Comparison of ENCODE assay signal across 1 cellular context in the genomic region with DNA sequence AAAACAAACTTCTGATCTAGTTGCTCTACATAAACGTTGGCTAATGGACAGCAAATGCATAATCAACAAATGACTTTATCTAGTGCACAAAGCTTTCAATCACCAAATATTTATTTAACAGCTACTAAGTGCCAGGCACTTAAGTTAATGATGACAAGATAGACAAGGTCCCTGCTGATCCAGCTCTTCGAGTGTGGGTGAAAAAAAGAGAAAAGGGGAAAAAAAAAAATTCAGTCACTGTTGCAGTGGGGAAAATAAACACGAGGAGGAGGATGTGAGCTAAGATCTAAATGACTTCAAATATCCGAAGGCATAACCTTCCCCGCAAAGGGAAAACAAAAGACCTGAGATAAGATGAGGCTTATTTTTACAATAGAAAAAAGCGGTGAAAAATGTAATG.
TF ChIP-seq lines count a peak whose summit lies in the region.

No MANE protein-coding gene starts in this region.

TF ChIP-seq in HEK293, 187 proteins besides CTCF, POLR2A, EP300 and RAD21 (continued from another document):
- peak; percentile 31; the same call in 1 of the 2 replicates for TF ChIP-seq PRDM1 (tag by site-specific recombination; IDR thresholded peaks at IDR 0.05)
- no peak for TF ChIP-seq KLF9 (tag by site-specific recombination; IDR thresholded peaks at IDR 0.05; ENCODE audit: low read depth)
- peak; percentile 33; the same call in 1 of the 2 replicates for TF ChIP-seq FEZF1 (tag by site-specific recombination; IDR thresholded peaks at IDR 0.05)
- TF ChIP-seq, protein P1, sequence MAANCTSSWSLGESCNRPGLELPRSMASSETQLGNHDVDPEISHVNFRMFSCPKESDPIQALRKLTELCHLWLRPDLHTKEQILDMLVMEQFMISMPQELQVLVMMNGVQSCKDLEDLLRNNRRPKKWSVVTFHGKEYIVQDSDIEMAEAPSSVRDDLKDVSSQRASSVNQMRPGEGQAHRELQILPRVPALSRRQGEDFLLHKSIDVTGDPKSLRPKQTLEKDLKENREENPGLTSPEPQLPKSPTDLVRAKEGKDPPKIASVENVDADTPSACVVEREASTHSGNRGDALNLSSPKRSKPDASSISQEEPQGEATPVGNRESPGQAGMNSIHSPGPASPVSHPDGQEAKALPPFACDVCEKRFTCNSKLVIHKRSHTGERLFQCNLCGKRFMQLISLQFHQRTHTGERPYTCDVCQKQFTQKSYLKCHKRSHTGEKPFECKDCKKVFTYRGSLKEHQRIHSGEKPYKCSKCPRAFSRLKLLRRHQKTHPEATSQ (tag by site-specific recombination; IDR thresholded peaks at IDR 0.05): no peak
- TF ChIP-seq KLF16 (tag by site-specific recombination; IDR thresholded peaks at IDR 0.05): no peak
- TF ChIP-seq ZNF664 (tag by site-specific recombination; IDR thresholded peaks at IDR 0.05): peak; percentile 93
- TF ChIP-seq ZNF544 (tag by site-specific recombination; IDR thresholded peaks at IDR 0.05): no peak
- TF ChIP-seq, protein P2, sequence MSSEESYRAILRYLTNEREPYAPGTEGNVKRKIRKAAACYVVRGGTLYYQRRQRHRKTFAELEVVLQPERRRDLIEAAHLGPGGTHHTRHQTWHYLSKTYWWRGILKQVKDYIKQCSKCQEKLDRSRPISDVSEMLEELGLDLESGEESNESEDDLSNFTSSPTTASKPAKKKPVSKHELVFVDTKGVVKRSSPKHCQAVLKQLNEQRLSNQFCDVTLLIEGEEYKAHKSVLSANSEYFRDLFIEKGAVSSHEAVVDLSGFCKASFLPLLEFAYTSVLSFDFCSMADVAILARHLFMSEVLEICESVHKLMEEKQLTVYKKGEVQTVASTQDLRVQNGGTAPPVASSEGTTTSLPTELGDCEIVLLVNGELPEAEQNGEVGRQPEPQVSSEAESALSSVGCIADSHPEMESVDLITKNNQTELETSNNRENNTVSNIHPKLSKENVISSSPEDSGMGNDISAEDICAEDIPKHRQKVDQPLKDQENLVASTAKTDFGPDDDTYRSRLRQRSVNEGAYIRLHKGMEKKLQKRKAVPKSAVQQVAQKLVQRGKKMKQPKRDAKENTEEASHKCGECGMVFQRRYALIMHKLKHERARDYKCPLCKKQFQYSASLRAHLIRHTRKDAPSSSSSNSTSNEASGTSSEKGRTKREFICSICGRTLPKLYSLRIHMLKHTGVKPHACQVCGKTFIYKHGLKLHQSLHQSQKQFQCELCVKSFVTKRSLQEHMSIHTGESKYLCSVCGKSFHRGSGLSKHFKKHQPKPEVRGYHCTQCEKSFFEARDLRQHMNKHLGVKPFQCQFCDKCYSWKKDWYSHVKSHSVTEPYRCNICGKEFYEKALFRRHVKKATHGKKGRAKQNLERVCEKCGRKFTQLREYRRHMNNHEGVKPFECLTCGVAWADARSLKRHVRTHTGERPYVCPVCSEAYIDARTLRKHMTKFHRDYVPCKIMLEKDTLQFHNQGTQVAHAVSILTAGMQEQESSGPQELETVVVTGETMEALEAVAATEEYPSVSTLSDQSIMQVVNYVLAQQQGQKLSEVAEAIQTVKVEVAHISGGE (tag by site-specific recombination; conservative IDR thresholded peaks at IDR 0.05; ENCODE audit: low read depth): peak; percentile 90
- TF ChIP-seq ZNF624 (tag by site-specific recombination; IDR thresholded peaks at IDR 0.05): no peak
